1 cellular context compared by ENCODE assay signal in genomic region chr12:56342290-56342689, GRCh38.
TF ChIP-seq lines count a peak whose summit lies in the region.

No MANE protein-coding gene starts in this region.

TF ChIP-seq in K562, 482 proteins besides CTCF, POLR2A, EP300 and RAD21:
- peak; percentile 84 for TF ChIP-seq ZNF121 (CRISPR knock-in tag; conservative IDR thresholded peaks at IDR 0.05)
